ENCODE assay signal across 9 cellular contexts in genomic region chr1:13730751-13731482, GRCh38. TPM values are rescaled to one million over a fixed set of nuclear protein-coding genes. Genes with fewer than 3 reads are reported as not detected.
DNase-seq lines count a peak whose midpoint lies in the region; ATAC-seq, FAIRE-seq and TF ChIP-seq lines count a peak whose summit lies in the region.
"Had no signal": no experiment of that assay in that cellular context is flagged by ENCODE, and none has a peak within 500 bp of the region (broad histone marks: within the 10 kb centered on the region; RNA-seq: fewer than 3 reads in every experiment).

No MANE protein-coding gene starts in this region.

- H3K4me2 ChIP-seq in SU-DHL-6 (ENCODE audit: low read depth, low read length, poor library complexity, severe bottlenecking): peak overlapping the region; percentile 94

- H3F3A ChIP-seq in SU-DHL-6 (ENCODE audit: insufficient read depth): peaks cover 45% of the 10 kb centered on the region

- peaks cover 35% of the 10 kb centered on the region for H3K36me3 Mint-ChIP-seq in activated naive CD8-positive, alpha-beta T cell treated with anti-CD3 and anti-CD28 coated beads for 36 hours
- H3K36me3 Mint-ChIP-seq in natural killer cell: no peaks in the 10 kb centered on the region

- intact Hi-C loops in natural killer cell (cut with micrococcal nuclease) (loop anchor here (1.0 to 5.0 kb wide), 3 partner anchors 18 to 36 kb away; no protein-coding TSS in a partner anchor), testis (cut with DNase I; ENCODE audit: low total_unique reads) (no loop called here)

- H3K9me3 ChIP-seq in SU-DHL-6 (ENCODE audit: insufficient read depth, low read length) (no peaks in the 10 kb centered on the region), testis (no peaks in the 10 kb centered on the region)

- peaks cover 15% of the 10 kb centered on the region; the same call in 1 of the 2 replicates for H3K36me3 ChIP-seq in SU-DHL-6 (ENCODE audit: low read length)
- H3K36me3 ChIP-seq in testis (ENCODE audit: low read depth, missing control alignments): no peaks in the 10 kb centered on the region

- H3K27ac ChIP-seq in SU-DHL-6 (ENCODE audit: low read depth, low read length) (peak overlapping the region; percentile 98), testis (peak overlapping the region; percentile 39 to 76)

- peaks cover 18% of the 10 kb centered on the region for H3K4me1 ChIP-seq in testis

- peak overlapping the region; percentile 42 for H3K4me3 ChIP-seq in SU-DHL-6 (ENCODE audit: insufficient read depth, low read length, poor library complexity, severe bottlenecking)
- no peak overlapping the region for H3K4me3 ChIP-seq in testis

- peak overlapping the region; percentile 88 for H3K4me3 Mint-ChIP-seq in activated naive CD8-positive, alpha-beta T cell treated with anti-CD3 and anti-CD28 coated beads for 36 hours
- H3K4me3 Mint-ChIP-seq in natural killer cell: peak overlapping the region; percentile 79
- H3K4me3 Mint-ChIP-seq: brain had no signal

- no peaks in the 10 kb centered on the region for H3K27me3 Mint-ChIP-seq in activated naive CD8-positive, alpha-beta T cell treated with anti-CD3 and anti-CD28 coated beads for 36 hours
- no peaks in the 10 kb centered on the region for H3K27me3 Mint-ChIP-seq in natural killer cell (ENCODE audit: low read depth in 2 of 2)
- H3K27me3 Mint-ChIP-seq: brain had no signal

- peaks cover 74% of the 10 kb centered on the region for H3K4me1 Mint-ChIP-seq in activated naive CD8-positive, alpha-beta T cell treated with anti-CD3 and anti-CD28 coated beads for 36 hours
- peaks cover 61 to 63% of the 10 kb centered on the region in 2 donors for H3K4me1 Mint-ChIP-seq in natural killer cell

- TF ChIP-seq CTCF in SU-DHL-6 (IDR thresholded peaks at IDR 0.05; ENCODE audit: insufficient read depth, low read length, poor library complexity, severe bottlenecking) (no peak), natural killer cell (IDR thresholded peaks at IDR 0.05) (no peak), testis (IDR thresholded peaks at IDR 0.05) (no peak)

- peak; percentile 87 for DNase-seq in activated naive CD8-positive, alpha-beta T cell treated with anti-CD3 and anti-CD28 coated beads for 36 hours
- DNase-seq in natural killer cell (peak; percentile 58), testis (peak; percentile 50), RCC 7860 (ENCODE audit: low spot score) (no peak), NCI-H2107 (lab: John Stamatoyannopoulos, UW) (no peak)

- FAIRE-seq in RCC 7860 (lab: Jason Lieb, UNC): no peak

- H3K79me2 ChIP-seq in SU-DHL-6 (ENCODE audit: insufficient read depth, low read length): peaks cover 49% of the 10 kb centered on the region

- no peak for TF ChIP-seq POLR2A in testis (IDR thresholded peaks at IDR 0.05)

- no peaks in the 10 kb centered on the region for H3K27me3 ChIP-seq in SU-DHL-6 (ENCODE audit: low read length)
- no peaks in the 10 kb centered on the region for H3K27me3 ChIP-seq in testis

- no peaks in the 10 kb centered on the region for H4K20me1 ChIP-seq in SU-DHL-6 (ENCODE audit: low read depth, low read length)

- no peaks in the 10 kb centered on the region for H3K9me2 ChIP-seq in SU-DHL-6 (replicated peaks; ENCODE audit: insufficient read depth, low read length)

- ATAC-seq in GM18907 (IDR thresholded peaks at IDR 0.05; ENCODE audit: unreplicated experiment) (peak; percentile 90), HG02981 (IDR thresholded peaks at IDR 0.05; ENCODE audit: unreplicated experiment) (peak; percentile 92), natural killer cell (peak; percentile 84 to 91 (median 91))

- no peaks in the 10 kb centered on the region for H3K9me3 Mint-ChIP-seq in activated naive CD8-positive, alpha-beta T cell treated with anti-CD3 and anti-CD28 coated beads for 36 hours
- no peaks in the 10 kb centered on the region for H3K9me3 Mint-ChIP-seq in natural killer cell
- H3K9me3 Mint-ChIP-seq: brain had no signal

- 63 to 85% methylated on average over 12 of the region's 12 CpGs for whole genome bisulfite sequencing in testis, 2 donors

- H3K27ac Mint-ChIP-seq in activated naive CD8-positive, alpha-beta T cell treated with anti-CD3 and anti-CD28 coated beads for 36 hours: peak overlapping the region; percentile 99
- H3K27ac Mint-ChIP-seq in natural killer cell: peak overlapping the region; percentile 82 to 96

- H2AFZ ChIP-seq in SU-DHL-6 (ENCODE audit: low read depth, low read length, severe bottlenecking): no peak overlapping the region

- H3K9ac ChIP-seq in SU-DHL-6 (ENCODE audit: low read length): peak overlapping the region; percentile 65

RNA-seq across cellular contexts. Expression of gene PRDM2, which starts 30.9 kb away (rescaled TPM):
- 10 to 100 TPM; 47.3 to 57.5 TPM for total RNA-seq in activated naive CD8-positive, alpha-beta T cell treated with anti-CD3 and anti-CD28 coated beads for 36 hours
- total RNA-seq in natural killer cell (100 to 1,000 TPM; 168 to 193 (median 184) TPM), testis (10 to 100 TPM; 55.5 to 75.1 TPM)
- 43.5 TPM for polyA plus RNA-seq in testis (ENCODE audit: insufficient read depth, low read depth, low replicate concordance)

Comparison
In these comparisons a context has a peak if more than half of its experiments do, and no peak if none do; other contexts are left out.
1. DNase-seq: peak in activated naive CD8-positive, alpha-beta T cell treated with anti-CD3 and anti-CD28 coated beads for 36 hours (single experiment), natural killer cell (single experiment) and testis (single experiment); none in RCC 7860 (single experiment) and NCI-H2107 (single experiment).
2. Peak in every context shown above with its lines, with median percentiles within 50 percentile points of each other: ATAC-seq.